In genomic region chr3:48502121-48502520, GRCh38 we compare ENCODE assay signal across 11 cellular contexts. TPM values are rescaled to one million over a fixed set of nuclear protein-coding genes. Genes with fewer than 3 reads are reported as not detected.
DNase-seq lines count a peak whose midpoint lies in the region; ATAC-seq and TF ChIP-seq lines count a peak whose summit lies in the region.
"Had no signal": no experiment of that assay in that cellular context is flagged by ENCODE, and none has a peak within 500 bp of the region (broad histone marks: within the 10 kb centered on the region; RNA-seq: fewer than 3 reads in every experiment).

No MANE protein-coding gene starts in this region.

- in situ Hi-C loops in transverse colon (cut with MboI; ENCODE audit: low pct_ligation_motif_present in 1 of 4, low pct_unique_long_range_greater_than_20kb in 1 of 4, low sequenced_read_pairs in 3 of 4) = no loop called here

- ATAC-seq in natural killer cell (no peak), HG03565 (IDR thresholded peaks at IDR 0.05; ENCODE audit: unreplicated experiment) (no peak)

- intact Hi-C loops in activated naive CD4-positive, alpha-beta T cell treated with anti-CD3 and anti-CD28 coated beads for 36 hours (cut with micrococcal nuclease) = no loop called here
- intact Hi-C loops in ascending aorta (cut with DNase I) = loop anchor here (5.0 kb wide), 1 partner anchor 100 kb away; no protein-coding TSS in a partner anchor
- intact Hi-C loops in natural killer cell (cut with micrococcal nuclease) = no loop called here
- intact Hi-C loops in transverse colon (cut with DNase I; ENCODE audit: low total_unique reads) = no loop called here

- H3K9me3 ChIP-seq in ascending aorta = no peaks in the 10 kb centered on the region
- H3K9me3 ChIP-seq in transverse colon = no peaks in the 10 kb centered on the region

- peak overlapping the region; percentile 79 for H3K4me3 Mint-ChIP-seq in activated naive CD4-positive, alpha-beta T cell treated with anti-CD3 and anti-CD28 coated beads, Interleukin-2, amount 10 ng/mL, durations not matched to agents 7 days and 5 days
- H3K4me3 Mint-ChIP-seq in activated naive CD4-positive, alpha-beta T cell treated with anti-CD3 and anti-CD28 coated beads for 36 hours = no peak overlapping the region
- H3K4me3 Mint-ChIP-seq in natural killer cell = peak overlapping the region; percentile 84

- H3K27me3 ChIP-seq in ascending aorta (no peaks in the 10 kb centered on the region), transverse colon (no peaks in the 10 kb centered on the region)

- H3K4me1 ChIP-seq in ascending aorta (peaks cover 0 to 16% of the 10 kb centered on the region in 2 donors), transverse colon (peaks cover 6 to 21% (median 13%) of the 10 kb centered on the region in 4 donors)

- 56 to 85% methylated on average over 2 to 5 of the region's 5 CpGs for WGBS in transverse colon (ENCODE audit: low coverage in 1 of 2), 2 donors

- H3K27ac ChIP-seq in ascending aorta (peak overlapping the region; percentile 97 to 98), transverse colon (peak overlapping the region; percentile 82 to 93 (median 88))

- no peak for TF ChIP-seq CTCF in ascending aorta (IDR thresholded peaks at IDR 0.05)
- TF ChIP-seq CTCF in natural killer cell (IDR thresholded peaks at IDR 0.05) = no peak
- TF ChIP-seq CTCF in transverse colon (IDR thresholded peaks at IDR 0.05) = no peak

- H3K4me3 ChIP-seq in ascending aorta (no peak overlapping the region), transverse colon (no peak overlapping the region)

- H3K9me3 Mint-ChIP-seq in activated naive CD4-positive, alpha-beta T cell treated with anti-CD3 and anti-CD28 coated beads, Interleukin-2, amount 10 ng/mL, durations not matched to agents 7 days and 5 days = peaks cover 2% of the 10 kb centered on the region
- H3K9me3 Mint-ChIP-seq in activated naive CD4-positive, alpha-beta T cell treated with anti-CD3 and anti-CD28 coated beads for 36 hours = peaks cover 2% of the 10 kb centered on the region
- H3K9me3 Mint-ChIP-seq in natural killer cell = no peaks in the 10 kb centered on the region

- H3K27ac Mint-ChIP-seq in activated naive CD4-positive, alpha-beta T cell treated with anti-CD3 and anti-CD28 coated beads, Interleukin-2, amount 10 ng/mL, durations not matched to agents 7 days and 5 days = no peak overlapping the region
- no peak overlapping the region for H3K27ac Mint-ChIP-seq in activated naive CD4-positive, alpha-beta T cell treated with anti-CD3 and anti-CD28 coated beads for 36 hours
- H3K27ac Mint-ChIP-seq in natural killer cell = peak overlapping the region; percentile 78 to 88

- DNase-seq in activated naive CD4-positive, alpha-beta T cell treated with anti-CD3 and anti-CD28 coated beads, Interleukin-2, amount 10 ng/mL, durations not matched to agents 7 days and 5 days = no peak
- no peak for DNase-seq in activated naive CD4-positive, alpha-beta T cell treated with anti-CD3 and anti-CD28 coated beads for 36 hours
- DNase-seq in ascending aorta (ENCODE audit: low spot score in 2 of 2) (no peak), natural killer cell (no peak), transverse colon (no peak)
- DNase-seq in activated effector memory CD4-positive, alpha-beta T cell treated with anti-CD3 and anti-CD28 coated beads, Interleukin-2, amount 50 U/mL, for 16 hours = no peak
- no peak for DNase-seq in stimulated activated naive CD4-positive, alpha-beta T cell treated with Interleukin-2 at 50 U/mL for 16 hours (lab: John Stamatoyannopoulos, UW)
- DNase-seq: kidney glomerular epithelial cell; NCI-H2227 treated with DMSO at 0.1 percent for 48 hours; stimulated activated CD4-positive, alpha-beta T cell treated with anti-CD3 and anti-CD28 coated beads, Interleukin-2, amount 100 ng/mL, for 48 hours had no signal

- H3K36me3 Mint-ChIP-seq in activated naive CD4-positive, alpha-beta T cell treated with anti-CD3 and anti-CD28 coated beads, Interleukin-2, amount 10 ng/mL, durations not matched to agents 7 days and 5 days = peaks cover 28% of the 10 kb centered on the region
- H3K36me3 Mint-ChIP-seq in activated naive CD4-positive, alpha-beta T cell treated with anti-CD3 and anti-CD28 coated beads for 36 hours (ENCODE audit: low read depth) = peaks cover 8% of the 10 kb centered on the region
- H3K36me3 Mint-ChIP-seq in natural killer cell = no peaks in the 10 kb centered on the region

- TF ChIP-seq POLR2A in transverse colon (IDR thresholded peaks at IDR 0.05) = no peak

- TF ChIP-seq EP300 in transverse colon (IDR thresholded peaks at IDR 0.05; ENCODE audit: low read depth) = no peak

- H3K36me3 ChIP-seq in ascending aorta = peaks cover 13 to 32% of the 10 kb centered on the region in 2 donors
- H3K36me3 ChIP-seq in transverse colon = peaks cover 0 to 7% (median 0%) of the 10 kb centered on the region in 4 donors

- CTCF ChIA-PET in activated naive CD4-positive, alpha-beta T cell treated with anti-CD3 and anti-CD28 coated beads, Interleukin-2, amount 10 ng/mL, durations not matched to agents 7 days and 5 days (lab: Charles Lee) = no interaction called here
- CTCF ChIA-PET in activated naive CD4-positive, alpha-beta T cell treated with anti-CD3 and anti-CD28 coated beads for 36 hours (lab: Charles Lee) = interaction anchor here (0.7 kb wide), 1 partner anchor 68 kb away, joined by 3 read pairs; no protein-coding TSS in a partner anchor

- H3K4me1 Mint-ChIP-seq in activated naive CD4-positive, alpha-beta T cell treated with anti-CD3 and anti-CD28 coated beads, Interleukin-2, amount 10 ng/mL, durations not matched to agents 7 days and 5 days = peaks cover 62% of the 10 kb centered on the region
- H3K4me1 Mint-ChIP-seq in activated naive CD4-positive, alpha-beta T cell treated with anti-CD3 and anti-CD28 coated beads for 36 hours (ENCODE audit: low read depth) = peaks cover 41% of the 10 kb centered on the region
- peaks cover 6 to 40% of the 10 kb centered on the region in 2 donors for H3K4me1 Mint-ChIP-seq in natural killer cell

- H3K27me3 Mint-ChIP-seq in activated naive CD4-positive, alpha-beta T cell treated with anti-CD3 and anti-CD28 coated beads, Interleukin-2, amount 10 ng/mL, durations not matched to agents 7 days and 5 days = peaks cover 3% of the 10 kb centered on the region
- no peaks in the 10 kb centered on the region for H3K27me3 Mint-ChIP-seq in activated naive CD4-positive, alpha-beta T cell treated with anti-CD3 and anti-CD28 coated beads for 36 hours (ENCODE audit: low read depth)
- no peaks in the 10 kb centered on the region for H3K27me3 Mint-ChIP-seq in natural killer cell (ENCODE audit: low read depth in 2 of 2)

RNA-seq across cellular contexts. Expression of gene SHISA5, which starts 1.9 kb away (rescaled TPM):
- total RNA-seq in activated naive CD4-positive, alpha-beta T cell treated with anti-CD3 and anti-CD28 coated beads for 36 hours = 10 to 100 TPM; 85.7 to 90.3 TPM
- total RNA-seq in ascending aorta = 218 TPM
- total RNA-seq in natural killer cell = 100 to 1,000 TPM; 211 to 237 (median 218) TPM
- 10 to 100 TPM; 72.9 to 89.4 (median 80.8) TPM for total RNA-seq in transverse colon

RNA-seq across cellular contexts. Expression of gene PFKFB4, which starts 54.5 kb away (rescaled TPM):
- 1 to 10 TPM; 5.1 to 5.4 TPM for total RNA-seq in activated naive CD4-positive, alpha-beta T cell treated with anti-CD3 and anti-CD28 coated beads for 36 hours
- total RNA-seq in ascending aorta (3.7 TPM), natural killer cell (1 to 10 TPM; 2.4 to 4.3 (median 3.6) TPM), transverse colon (1 to 10 TPM in 3 of 4 donors, under 1 TPM in 1; 0.37 to 7.9 (median 6.7) TPM)

RNA-seq across cellular contexts. Expression of gene ATRIP, which starts 55.6 kb away (rescaled TPM):
- 10 to 100 TPM in 1 of 2 experiments, 1 to 10 TPM in 1; 8.9 to 10.0 TPM for total RNA-seq in activated naive CD4-positive, alpha-beta T cell treated with anti-CD3 and anti-CD28 coated beads for 36 hours
- total RNA-seq in ascending aorta = 9.0 TPM
- 10 to 100 TPM in 2 of 3 donors, 1 to 10 TPM in 1; 8.5 to 11.0 (median 10.6) TPM for total RNA-seq in natural killer cell
- total RNA-seq in transverse colon = 1 to 10 TPM; 1.8 to 4.4 (median 2.9) TPM

Comparison
In these comparisons a context has a peak if more than half of its experiments do, and no peak if none do; other contexts are left out.
1. H3K27ac Mint-ChIP-seq: peak in natural killer cell (2 of 2); none in activated naive CD4-positive, alpha-beta T cell treated with anti-CD3 and anti-CD28 coated beads, Interleukin-2, amount 10 ng/mL, durations not matched to agents 7 days and 5 days (single experiment) and activated naive CD4-positive, alpha-beta T cell treated with anti-CD3 and anti-CD28 coated beads for 36 hours (single experiment).